Comparison of ENCODE assay signal across 8 cellular contexts in genomic region chr1:161176468-161177111, GRCh38. TPM values are rescaled to one million over a fixed set of nuclear protein-coding genes. Genes with fewer than 3 reads are reported as not detected.
DNase-seq lines count a peak whose midpoint lies in the region; ATAC-seq, FAIRE-seq and TF ChIP-seq lines count a peak whose summit lies in the region.

No MANE protein-coding gene starts in this region.

- CTCF ChIA-PET in A673 (lab: Charles Lee), result no interaction called here

- peaks cover 35% of the 10 kb centered on the region for H3K36me3 ChIP-seq in A673 (ENCODE audit: insufficient read depth, low read length, poor library complexity, severe bottlenecking)
- H3K36me3 ChIP-seq in brain microvascular endothelial cell (replicated peaks), result peaks cover 29% of the 10 kb centered on the region
- H3K36me3 ChIP-seq in lung (ENCODE audit: control insufficient read depth in 2 of 2, insufficient read depth in 2 of 2, low read length in 2 of 2), result peaks cover 7 to 23% of the 10 kb centered on the region in 2 donors
- H3K36me3 ChIP-seq in uterus, result no peaks in the 10 kb centered on the region

- 19 to 26% methylated on average over 16 to 17 of the region's 17 CpGs for WGBS in lung, 2 donors

- in situ Hi-C loops in brain microvascular endothelial cell (cut with HindIII; ENCODE audit: low pct_ligation_motif_present, low sequenced_read_pairs), result no loop called here

- no peak for DNase-seq in A673 (ENCODE audit: low spot score)
- no peak for DNase-seq in brain microvascular endothelial cell
- DNase-seq in lung (ENCODE audit: low spot score), result no peak
- no peak for DNase-seq in uterus
- no peak for DNase-seq in inferior parietal cortex (ENCODE audit: extremely low spot score)
- DNase-seq in GM19239 (ENCODE audit: insufficient read length, low spot score), result no peak

- H3K27me3 ChIP-seq in A673 (replicated peaks; ENCODE audit: insufficient read depth, low read depth, low read length, poor library complexity) (no peaks in the 10 kb centered on the region), brain microvascular endothelial cell (replicated peaks) (no peaks in the 10 kb centered on the region), lung (ENCODE audit: control insufficient read depth, insufficient read depth) (no peaks in the 10 kb centered on the region), uterus (no peaks in the 10 kb centered on the region)

- intact Hi-C loops in A673 (cut with micrococcal nuclease; ENCODE audit: unreplicated experiment) (no loop called here), uterus (cut with DNase I; ENCODE audit: low total_unique reads) (no loop called here)

- TF ChIP-seq CTCF in A673 (conservative IDR thresholded peaks at IDR 0.05; ENCODE audit: low read depth, low read length) (no peak), brain microvascular endothelial cell (IDR thresholded peaks at IDR 0.05; ENCODE audit: low read depth, low read length, missing control alignments) (no peak), lung (IDR thresholded peaks at IDR 0.05; ENCODE audit: control extremely low read depth, extremely low read depth) (no peak), uterus (IDR thresholded peaks at IDR 0.05) (no peak)

- H3K9me3 ChIP-seq in A673 (ENCODE audit: low read depth, low read length, poor library complexity, severe bottlenecking) (no peaks in the 10 kb centered on the region), lung (ENCODE audit: control insufficient read depth in 2 of 2, insufficient read depth in 1 of 2, low read length in 1 of 2) (no peaks in the 10 kb centered on the region), uterus (no peaks in the 10 kb centered on the region)

- H3K4me1 ChIP-seq in A673 (ENCODE audit: insufficient read depth, low read length, poor library complexity, severe bottlenecking) (peaks cover 15% of the 10 kb centered on the region), lung (ENCODE audit: control insufficient read depth in 2 of 2, insufficient read depth in 2 of 2, low read length in 2 of 2) (peaks cover 5 to 7% of the 10 kb centered on the region in 2 donors), uterus (peaks cover 0 to 17% of the 10 kb centered on the region in 2 donors)

- peak; percentile 12 for ATAC-seq in HG03159 (IDR thresholded peaks at IDR 0.05; ENCODE audit: unreplicated experiment)
- ATAC-seq in lung (ENCODE audit: insufficient read depth, low FRiP score), result peak; percentile 12
- ATAC-seq in HG03342 (IDR thresholded peaks at IDR 0.05; ENCODE audit: unreplicated experiment), result no peak

- BruUV-seq in A673 (replicated peaks; lab: Mats Ljungman, UMichigan), result no TSS peak

- FAIRE-seq in GM19239 (lab: Jason Lieb, UNC), result no peak

- H3K27ac ChIP-seq in A673 (ENCODE audit: low read depth, low read length, poor library complexity, severe bottlenecking) (peak overlapping the region; percentile 87), brain microvascular endothelial cell (peak overlapping the region; percentile 81), lung (ENCODE audit: low read depth in 1 of 2, low read length in 1 of 2) (peak overlapping the region; percentile 93 to 97), uterus (peak overlapping the region; percentile 89 to 92)

- H3K4me3 ChIP-seq in A673 (ENCODE audit: low read depth, low read length, poor library complexity, severe bottlenecking) (peak overlapping the region; percentile 78), brain microvascular endothelial cell (ENCODE audit: low read depth, low read length) (peak overlapping the region; percentile 96), lung (peak overlapping the region; percentile 82), uterus (peak overlapping the region; percentile 64 to 89)

- POLR2A ChIA-PET in A673 (lab: Charles Lee; ENCODE audit: low non-redundant PET), result interaction anchor here (1.5 kb wide), 1 partner anchor 26 kb away, joined by 5 read pairs; the partner anchor contains the start of gene NDUFS2

- TF ChIP-seq POLR2A in uterus (IDR thresholded peaks at IDR 0.05), result no peak

RNA-seq across cellular contexts. Expression of gene B4GALT3, which starts 0.7 kb away (rescaled TPM):
- 47.9 and 55.1 TPM in 2 replicates for total RNA-seq in A673 (2021)
- 10 to 100 TPM; 28.0 to 34.2 TPM for total RNA-seq in lung
- 10 to 100 TPM; 25.7 to 34.6 TPM for polyA plus RNA-seq in lung
- total RNA-seq in uterus, result 10 to 100 TPM in 3 of 4 donors, 1 to 10 TPM in 1; 1.0 to 23.9 (median 19.9) TPM

RNA-seq across cellular contexts. Expression of gene PPOX, which starts 10.4 kb away (rescaled TPM):
- total RNA-seq in A673 (2021) (24.3 and 25.2 TPM in 2 replicates), lung (10 to 100 TPM; 33.1 to 34.1 TPM), uterus (10 to 100 TPM; 11.3 to 40.5 (median 21.6) TPM)
- polyA plus RNA-seq in lung, result 10 to 100 TPM; 14.8 to 33.0 TPM

RNA-seq across cellular contexts. Expression of gene USP21, which starts 17.3 kb away (rescaled TPM):
- total RNA-seq in A673 (2021) (46.2 and 51.8 TPM in 2 replicates), lung (10 to 100 TPM; 22.6 to 28.6 TPM), uterus (10 to 100 TPM in 3 of 4 donors, 1 to 10 TPM in 1; 4.1 to 38.1 (median 29.9) TPM)
- 10 to 100 TPM; 18.2 to 19.9 TPM for polyA plus RNA-seq in lung

RNA-seq across cellular contexts. Expression of gene ADAMTS4, which starts 22.3 kb away (rescaled TPM):
- total RNA-seq in A673 (2021) (28.6 and 31.6 TPM in 2 replicates), lung (10 to 100 TPM in 1 of 2 donors, 1 to 10 TPM in 1; 2.3 to 18.8 TPM), uterus (10 to 100 TPM in 3 of 4 donors, 1 to 10 TPM in 1; 1.3 to 41.5 (median 10.9) TPM)
- polyA plus RNA-seq in lung, result 10 to 100 TPM in 1 of 2 donors, 1 to 10 TPM in 1; 7.2 to 22.3 TPM

RNA-seq across cellular contexts. Expression of gene UFC1, which starts 22.8 kb away (rescaled TPM):
- total RNA-seq in A673 (2021) (73.6 and 82.7 TPM in 2 replicates), lung (100 to 1,000 TPM in 1 of 2 donors, 10 to 100 TPM in 1; 99.6 to 101 TPM), uterus (100 to 1,000 TPM in 1 of 4 donors, 10 to 100 TPM in 2, 1 to 10 TPM in 1; 2.0 to 111 (median 62.9) TPM)
- polyA plus RNA-seq in lung, result 100 to 1,000 TPM; 122 to 149 TPM
